Comparison of ENCODE assay signal across 24 cellular contexts in genomic region chr3:76864375-76864774, GRCh38.
"Had no signal": no experiment of that assay in that cellular context is flagged by ENCODE, and none has a peak within 500 bp of the region (broad histone marks: within the 10 kb centered on the region; RNA-seq: fewer than 3 reads in every experiment).

No MANE protein-coding gene starts in this region.

- H3K27ac ChIP-seq: stomach, suprapubic skin, testis, thoracic aorta, thyroid gland, tibial artery, tibial nerve, transverse colon, upper lobe of left lung, upper lobe of right lung, uterus, vagina had no signal

- H3K36me3 ChIP-seq: stomach, suprapubic skin, thoracic aorta, thyroid gland, tibial artery, tibial nerve, transverse colon, upper lobe of left lung, upper lobe of right lung, uterus, vagina had no signal

- H3K4me3 ChIP-seq: stomach, suprapubic skin, testis, thoracic aorta, thyroid gland, tibial artery, tibial nerve, transverse colon, upper lobe of left lung, upper lobe of right lung, uterus, vagina had no signal

- H3K9me3 ChIP-seq: stomach, suprapubic skin, testis, thoracic aorta, thyroid gland, tibial artery, tibial nerve, transverse colon, upper lobe of left lung, upper lobe of right lung, uterus, vagina had no signal

- H3K27me3 ChIP-seq: stomach, suprapubic skin, testis, thyroid gland, tibial artery, tibial nerve, transverse colon, upper lobe of left lung, upper lobe of right lung, uterus, vagina had no signal

- DNase-seq: stimulated activated CD4-positive, alpha-beta T cell treated with anti-CD3 and anti-CD28 coated beads, Interleukin-2, amount 100 ng/mL, for 48 hours; stimulated activated CD4-positive, alpha-beta T cell treated with anti-CD3 and anti-CD28 coated beads, Interleukin-4, amount 100 ng/mL, for 1 hour; stimulated activated CD4-positive, alpha-beta T cell treated with anti-CD3 and anti-CD28 coated beads, Interleukin-4, amount 100 ng/mL, for 24 hours; stimulated activated CD4-positive, alpha-beta T cell treated with anti-CD3 and anti-CD28 coated beads, Interleukin-4, amount 100 ng/mL, for 4 hours; stimulated activated CD8-positive, alpha-beta memory T cell treated with anti-CD3 and anti-CD28 coated beads, Interleukin-4, amount 100 ng/mL, for 48 hours; stimulated activated naive B cell treated with anti-CD40 and anti-IgM and Interleukin-4, amounts not matched to agents 10 μg/mL and 1 μg/mL and 100 μg/mL, for 72 hours; stimulated activated naive CD4-positive, alpha-beta T cell; stimulated activated naive CD4-positive, alpha-beta T cell treated with Interleukin-2 at 50 U/mL for 16 hours; stimulated activated naive CD8-positive, alpha-beta T cell treated with anti-CD3 and anti-CD28 coated beads, Interleukin-15, amount 100 ng/mL, for 72 hours; stimulated activated naive CD8-positive, alpha-beta T cell treated with anti-CD3 and anti-CD28 coated beads, Interleukin-15, Interleukin-2, amounts not matched to agents 100 U/mL and 50 U/mL, for 24 hours; stomach; substantia nigra; testis; thyroid gland; tibial artery; transverse colon; trophoblast cell; upper lobe of left lung; upper lobe of right lung; uterus had no signal
